In the genomic region with DNA sequence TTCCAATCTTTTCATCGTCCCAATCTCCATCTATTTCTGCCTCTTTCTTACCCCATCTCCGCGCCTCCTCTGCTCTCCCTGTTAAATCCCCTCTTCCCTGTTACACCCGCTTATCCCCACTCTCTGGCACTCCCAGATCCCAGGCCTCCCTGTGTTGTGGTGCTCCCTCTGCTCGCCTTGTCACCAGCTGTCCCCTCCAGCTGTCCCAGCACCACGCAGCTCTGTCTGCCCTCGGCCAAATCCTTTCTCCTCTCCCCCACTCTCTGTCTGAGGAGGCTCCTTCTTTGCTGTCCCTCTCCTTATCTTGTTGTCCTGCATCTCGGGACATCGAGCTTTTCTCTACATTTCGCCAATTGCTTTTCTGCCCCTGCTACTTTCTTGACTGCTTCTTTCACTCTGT, we compare ENCODE assay signal across 8 cellular contexts. TPM values are rescaled to one million over a fixed set of nuclear protein-coding genes. Genes with fewer than 3 reads are reported as not detected.
DNase-seq lines count a peak whose midpoint lies in the region; ATAC-seq, FAIRE-seq and TF ChIP-seq lines count a peak whose summit lies in the region.

No MANE protein-coding gene starts in this region.

- intact Hi-C loops in endothelial cell of umbilical vein (cut with micrococcal nuclease), result loop anchor here (5.0 kb wide), 2 partner anchors 205 to 230 kb away; partner anchors contain the start of genes ZNF320 and ZNF845
- intact Hi-C loops in body of pancreas (cut with DNase I), result no loop called here

- ATAC-seq in body of pancreas, result no peak
- no peak for ATAC-seq in HG03280 (IDR thresholded peaks at IDR 0.05; ENCODE audit: unreplicated experiment)
- no peak for ATAC-seq in GM19395 (IDR thresholded peaks at IDR 0.05; ENCODE audit: unreplicated experiment)

- DNase-seq in NT2/D1 (ENCODE audit: low read depth, low spot score) (no peak), endothelial cell of umbilical vein (ENCODE audit: low read depth, low spot score) (no peak), body of pancreas (no peak)
- DNase-seq in stimulated activated CD4-positive, alpha-beta T cell treated with anti-CD3 and anti-CD28 coated beads, Interleukin-15, amount 100 ng/mL, for 24 hours, result no peak

- no peaks in the 10 kb centered on the region for H4K20me1 ChIP-seq in endothelial cell of umbilical vein (replicated peaks; ENCODE audit: control insufficient read depth, extremely low read depth, insufficient read depth, low read length)

- H3K36me3 ChIP-seq in ES-I3 (ENCODE audit: insufficient read depth, low read length) (no peaks in the 10 kb centered on the region), NT2/D1 (ENCODE audit: insufficient read depth, insufficient read length, low read length) (peaks cover 24% of the 10 kb centered on the region), endothelial cell of umbilical vein (ENCODE audit: control insufficient read depth in 2 of 2, extremely low read depth in 1 of 2, insufficient read depth in 2 of 2, low read length in 2 of 2) (peaks cover 0 to 2% of the 10 kb centered on the region in 2 experiments), parathyroid adenoma (ENCODE audit: control insufficient read depth, insufficient read depth, low read length) (no peaks in the 10 kb centered on the region), body of pancreas (replicated peaks in 1 of 2; ENCODE audit: insufficient read depth in 1 of 2, low read depth in 2 of 2) (no peaks in the 10 kb centered on the region)

- H3K9ac ChIP-seq in ES-I3 (ENCODE audit: low read depth, low read length), result peak overlapping the region; percentile 83
- peak overlapping the region; percentile 95 for H3K9ac ChIP-seq in NT2/D1 (ENCODE audit: insufficient read length, low read depth)
- H3K9ac ChIP-seq in endothelial cell of umbilical vein (replicated peaks; ENCODE audit: extremely low read depth, insufficient read depth, low read length), result peak overlapping the region; percentile 99
- peak overlapping the region; percentile 82 for H3K9ac ChIP-seq in parathyroid adenoma

- WGBS in body of pancreas, 2 donors, result 31 to 40% methylated on average over 10 of the region's 10 CpGs

- TF ChIP-seq CTCF in endothelial cell of umbilical vein (IDR thresholded peaks at IDR 0.05; ENCODE audit: extremely low read depth in 1 of 2, insufficient read depth in 1 of 2, low read depth in 1 of 2, low read length in 2 of 2) (no peak), parathyroid adenoma (IDR thresholded peaks at IDR 0.05) (no peak), body of pancreas (IDR thresholded peaks at IDR 0.05) (no peak)

- no peaks in the 10 kb centered on the region for H3K9me1 ChIP-seq in endothelial cell of umbilical vein (replicated peaks; ENCODE audit: control insufficient read depth, extremely low read depth, insufficient read depth, low read length)

- no peaks in the 10 kb centered on the region for H3K9me3 ChIP-seq in ES-I3 (ENCODE audit: control insufficient read depth, insufficient read depth, low read length)
- H3K9me3 ChIP-seq in NT2/D1 (ENCODE audit: insufficient read depth, low read length), result no peaks in the 10 kb centered on the region
- no peaks in the 10 kb centered on the region for H3K9me3 ChIP-seq in endothelial cell of umbilical vein (replicated peaks; ENCODE audit: control insufficient read depth, insufficient read depth, low read length)
- no peaks in the 10 kb centered on the region for H3K9me3 ChIP-seq in parathyroid adenoma (ENCODE audit: control insufficient read depth, low read length)
- H3K9me3 ChIP-seq in body of pancreas, result no peaks in the 10 kb centered on the region

- no TSS peak for BruUV-seq in endothelial cell of umbilical vein (replicated peaks; lab: Mats Ljungman, UMichigan)

- H3K4me1 ChIP-seq in ES-I3 (ENCODE audit: insufficient read depth, low read length) (peaks cover 7% of the 10 kb centered on the region; the same call in 1 of the 2 replicates), NT2/D1 (ENCODE audit: insufficient read depth, insufficient read length) (no peaks in the 10 kb centered on the region), endothelial cell of umbilical vein (ENCODE audit: control insufficient read depth, extremely low read depth, insufficient read depth, low read length) (peaks cover 11% of the 10 kb centered on the region), parathyroid adenoma (peaks cover 2% of the 10 kb centered on the region), body of pancreas (peaks cover 21% of the 10 kb centered on the region)

- H3K79me2 ChIP-seq in endothelial cell of umbilical vein (ENCODE audit: control insufficient read depth, insufficient read depth, low read length) (peaks cover 22% of the 10 kb centered on the region), parathyroid adenoma (peaks cover 40% of the 10 kb centered on the region)

- H3K4me2 ChIP-seq in endothelial cell of umbilical vein (ENCODE audit: insufficient read depth, low read length), result peak overlapping the region; percentile 85
- peak overlapping the region; percentile 95 for H3K4me2 ChIP-seq in parathyroid adenoma (ENCODE audit: low read length)

- TF ChIP-seq POLR2A in endothelial cell of umbilical vein (IDR thresholded peaks at IDR 0.05; ENCODE audit: low read depth, low read length), result no peak
- no peak for TF ChIP-seq POLR2A in body of pancreas (IDR thresholded peaks at IDR 0.05)

- dilution Hi-C loops in endothelial cell of umbilical vein (cut with MboI; ENCODE audit: extremely low pct_ligation_motif_present, low sequenced_read_pairs), result no loop called here

- CTCF ChIA-PET in endothelial cell of umbilical vein (lab: Charles Lee), result interaction anchor here (0.8 to 2.2 kb wide), 2 partner anchors 16 to 25 kb away, joined by 4 to 12 read pairs; no protein-coding TSS in a partner anchor

- no peak for FAIRE-seq in endothelial cell of umbilical vein (lab: Jason Lieb, UNC)

- H3K27me3 ChIP-seq in NT2/D1 (ENCODE audit: insufficient read depth, insufficient read length) (no peaks in the 10 kb centered on the region), endothelial cell of umbilical vein (ENCODE audit: control insufficient read depth in 2 of 2, insufficient read depth in 2 of 2, low read length in 2 of 2) (no peaks in the 10 kb centered on the region), parathyroid adenoma (ENCODE audit: control insufficient read depth, insufficient read depth, low read length) (no peaks in the 10 kb centered on the region), body of pancreas (no peaks in the 10 kb centered on the region)

- H3K27ac ChIP-seq in endothelial cell of umbilical vein (ENCODE audit: insufficient read depth, low read depth, low read length) (peak overlapping the region; percentile 6), parathyroid adenoma (peak overlapping the region; percentile 88), body of pancreas (peak overlapping the region in 2 of 4 donors; percentile 85 to 92)

- POLR2A ChIA-PET in endothelial cell of umbilical vein (lab: Charles Lee), result interaction anchor here (1.1 to 1.2 kb wide), 2 partner anchors 11 to 14 kb away, joined by 3 read pairs; no protein-coding TSS in a partner anchor

- peak overlapping the region; percentile 83 for H2AFZ ChIP-seq in endothelial cell of umbilical vein (ENCODE audit: low read depth, low read length)
- peak overlapping the region; percentile 87 for H2AFZ ChIP-seq in parathyroid adenoma

- H3K4me3 ChIP-seq in NT2/D1 (ENCODE audit: insufficient read length, low read depth) (peak overlapping the region; percentile 95), endothelial cell of umbilical vein (replicated peaks in 1 of 3; ENCODE audit: insufficient read depth in 1 of 3, low read depth in 1 of 3, low read length in 3 of 3) (peak overlapping the region; percentile 0 to 93 (median 55)), parathyroid adenoma (ENCODE audit: low read depth, low read length) (peak overlapping the region; percentile 93), body of pancreas (peak overlapping the region in 1 of 2 donors; percentile 87)

RNA-seq across cellular contexts. Expression of gene ZNF160, which starts 1.0 kb away (rescaled TPM):
- total RNA-seq in endothelial cell of umbilical vein (16.4 and 19.7 TPM in 2 replicates), body of pancreas (10 to 100 TPM; 16.6 to 32.3 TPM)
- polyA plus RNA-seq in endothelial cell of umbilical vein, result 11.3 and 12.7 TPM in 2 replicates
- 5.5 and 7.4 TPM in 2 replicates for polyA plus RNA-seq in endothelial cell of umbilical vein (2011; cell fraction: cytosol; rRNA removed)
- 41.5 and 48.5 TPM in 2 replicates for polyA plus RNA-seq in endothelial cell of umbilical vein (2011; cell fraction: nucleus; rRNA removed)
- polyA plus RNA-seq in endothelial cell of umbilical vein (2012), result 9.7 and 10.2 TPM in 2 replicates
- polyA minus RNA-seq in endothelial cell of umbilical vein, result 18.4 and 23.5 TPM in 2 replicates
- polyA minus RNA-seq in endothelial cell of umbilical vein (2011; cell fraction: cytosol; rRNA and poly(A)+ RNA removed), result 5.2 TPM
- 39.6 and 44.2 TPM in 2 replicates for polyA minus RNA-seq in endothelial cell of umbilical vein (2011; cell fraction: nucleus; rRNA and poly(A)+ RNA removed)

RNA-seq across cellular contexts. Expression of gene ZNF415, which starts 30.5 kb away (rescaled TPM):
- total RNA-seq in endothelial cell of umbilical vein (0.69 TPM in 1 of 2 replicates, not detected in the other), body of pancreas (1 to 10 TPM; 3.9 to 6.9 TPM)
- 0.30 and 0.48 TPM in 2 replicates for polyA plus RNA-seq in endothelial cell of umbilical vein
- polyA plus RNA-seq in endothelial cell of umbilical vein (2011; cell fraction: cytosol; rRNA removed), result 0.38 and 0.53 TPM in 2 replicates
- 0.41 and 0.55 TPM in 2 replicates for polyA plus RNA-seq in endothelial cell of umbilical vein (2011; cell fraction: nucleus; rRNA removed)
- polyA plus RNA-seq in endothelial cell of umbilical vein (2012), result 0.30 and 0.40 TPM in 2 replicates
- polyA minus RNA-seq in endothelial cell of umbilical vein, result 1.0 TPM in 1 of 2 replicates, not detected in the other
- polyA minus RNA-seq in endothelial cell of umbilical vein (2011; cell fraction: cytosol; rRNA and poly(A)+ RNA removed), result not detected
- 0.24 and 0.58 TPM in 2 replicates for polyA minus RNA-seq in endothelial cell of umbilical vein (2011; cell fraction: nucleus; rRNA and poly(A)+ RNA removed)

RNA-seq across cellular contexts. Expression of gene ZNF347, which starts 56.7 kb away (rescaled TPM):
- total RNA-seq in endothelial cell of umbilical vein, result 6.3 and 6.6 TPM in 2 replicates
- 0.94 and 1.5 TPM in 2 replicates for polyA plus RNA-seq in endothelial cell of umbilical vein
- 1.9 and 2.1 TPM in 2 replicates for polyA plus RNA-seq in endothelial cell of umbilical vein (2011; cell fraction: cytosol; rRNA removed)
- 3.3 and 4.3 TPM in 2 replicates for polyA plus RNA-seq in endothelial cell of umbilical vein (2011; cell fraction: nucleus; rRNA removed)
- polyA plus RNA-seq in endothelial cell of umbilical vein (2012), result 1.9 and 2.5 TPM in 2 replicates
- 4.8 and 5.5 TPM in 2 replicates for polyA minus RNA-seq in endothelial cell of umbilical vein
- not detected for polyA minus RNA-seq in endothelial cell of umbilical vein (2011; cell fraction: cytosol; rRNA and poly(A)+ RNA removed)
- polyA minus RNA-seq in endothelial cell of umbilical vein (2011; cell fraction: nucleus; rRNA and poly(A)+ RNA removed), result 4.0 and 8.1 TPM in 2 replicates
- 1 to 10 TPM; 4.0 to 9.9 TPM for total RNA-seq in body of pancreas

RNA-seq across cellular contexts. Expression of gene ERVV-2, which starts 57.6 kb away (rescaled TPM):
- total RNA-seq in endothelial cell of umbilical vein (not detected in 2 replicates), body of pancreas (not detected)
- polyA plus RNA-seq in endothelial cell of umbilical vein, result not detected in 2 replicates
- polyA plus RNA-seq in endothelial cell of umbilical vein (2011; cell fraction: cytosol; rRNA removed), result not detected in 2 replicates
- not detected in 2 replicates for polyA plus RNA-seq in endothelial cell of umbilical vein (2011; cell fraction: nucleus; rRNA removed)
- not detected in 2 replicates for polyA plus RNA-seq in endothelial cell of umbilical vein (2012)
- polyA minus RNA-seq in endothelial cell of umbilical vein, result not detected in 2 replicates
- polyA minus RNA-seq in endothelial cell of umbilical vein (2011; cell fraction: cytosol; rRNA and poly(A)+ RNA removed), result not detected
- polyA minus RNA-seq in endothelial cell of umbilical vein (2011; cell fraction: nucleus; rRNA and poly(A)+ RNA removed), result not detected in 2 replicates
